ENCODE assay signal across 18 cellular contexts in the genomic region with DNA sequence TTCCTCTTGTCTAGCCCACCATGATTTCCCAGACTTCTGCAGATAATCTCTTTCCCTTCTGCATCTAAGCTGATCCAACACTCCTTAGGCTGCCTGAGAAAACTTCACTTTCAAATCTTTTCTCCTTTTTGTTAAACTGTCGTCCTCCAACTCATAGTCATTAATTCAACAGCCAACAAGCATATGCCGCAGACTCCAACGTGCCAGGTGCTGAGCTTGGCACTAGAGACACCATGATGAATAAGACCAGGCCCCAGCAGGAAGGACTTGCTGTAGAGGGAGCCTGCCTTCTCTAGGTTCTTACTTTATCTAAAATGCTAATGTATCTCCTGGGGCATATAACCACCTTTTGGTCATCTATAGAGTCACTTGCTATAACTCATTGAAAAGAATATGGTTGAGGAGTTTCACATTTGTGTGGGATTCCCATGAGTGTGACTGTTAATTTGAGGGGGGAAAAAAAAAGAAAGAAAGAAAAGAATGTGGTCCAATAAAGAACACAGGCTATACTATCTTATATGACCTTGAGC. TPM values are rescaled to one million over a fixed set of nuclear protein-coding genes. Genes with fewer than 3 reads are reported as not detected.
DNase-seq lines count a peak whose midpoint lies in the region; ATAC-seq and TF ChIP-seq lines count a peak whose summit lies in the region.
"Had no signal": no experiment of that assay in that cellular context is flagged by ENCODE, and none has a peak within 500 bp of the region (broad histone marks: within the 10 kb centered on the region; RNA-seq: fewer than 3 reads in every experiment).

No MANE protein-coding gene starts in this region.

- H3K27ac ChIP-seq in HL-60 (replicated peaks): peak overlapping the region; percentile 64
- peak overlapping the region in 7 of 8 donors; percentile 50 to 92 (median 87) for H3K27ac ChIP-seq in spleen
- H3K27ac ChIP-seq: body of pancreas had no signal

- intact Hi-C loops in activated CD4-positive, alpha-beta T cell treated with anti-CD3 and anti-CD28 coated beads for 36 hours (cut with DNase I, micrococcal nuclease): loop anchor here (2.0 kb wide), 4 partner anchors 37 to 61 kb away; no protein-coding TSS in a partner anchor
- intact Hi-C loops in spleen (cut with DNase I; ENCODE audit: low total_unique reads): no loop called here

- H3K27ac Mint-ChIP-seq in activated CD4-positive, alpha-beta T cell treated with anti-CD3 and anti-CD28 coated beads for 36 hours: peak overlapping the region; percentile 83
- H3K27ac Mint-ChIP-seq in activated naive CD8-positive, alpha-beta T cell treated with anti-CD3 and anti-CD28 coated beads, Interleukin-2, amount 50 U/mL, for 24 hours: peak overlapping the region; percentile 92

- TF ChIP-seq CTCF in HL-60 (IDR thresholded peaks at IDR 0.05; ENCODE audit: insufficient read depth, low read length) (no peak), spleen (IDR thresholded peaks at IDR 0.05 in 8 of 11, conservative IDR thresholded peaks at IDR 0.05 in 3 of 11) (no peak)

- H3K27me3 Mint-ChIP-seq in activated CD4-positive, alpha-beta T cell treated with anti-CD3 and anti-CD28 coated beads for 36 hours: no peaks in the 10 kb centered on the region
- no peaks in the 10 kb centered on the region for H3K27me3 Mint-ChIP-seq in activated naive CD8-positive, alpha-beta T cell treated with anti-CD3 and anti-CD28 coated beads, Interleukin-2, amount 50 U/mL, for 24 hours

- H3K4me1 Mint-ChIP-seq in activated CD4-positive, alpha-beta T cell treated with anti-CD3 and anti-CD28 coated beads for 36 hours: peaks cover 82% of the 10 kb centered on the region
- H3K4me1 Mint-ChIP-seq in activated naive CD8-positive, alpha-beta T cell treated with anti-CD3 and anti-CD28 coated beads, Interleukin-2, amount 50 U/mL, for 24 hours: peaks cover 86% of the 10 kb centered on the region

- CTCF ChIA-PET in activated CD4-positive, alpha-beta T cell treated with anti-CD3 and anti-CD28 coated beads for 36 hours (lab: Charles Lee): interaction anchor here (0.9 to 1.3 kb wide), 3 partner anchors 31 to 46 kb away, joined by 3 to 5 read pairs (median 3); no protein-coding TSS in a partner anchor

- 81 to 91% (median 83%) methylated on average over 3 of the region's 3 CpGs for WGBS in spleen, 5 donors

- H3K9me3 Mint-ChIP-seq in activated CD4-positive, alpha-beta T cell treated with anti-CD3 and anti-CD28 coated beads for 36 hours (ENCODE audit: low read depth): peaks cover 2% of the 10 kb centered on the region
- no peaks in the 10 kb centered on the region for H3K9me3 Mint-ChIP-seq in activated naive CD8-positive, alpha-beta T cell treated with anti-CD3 and anti-CD28 coated beads, Interleukin-2, amount 50 U/mL, for 24 hours

- peaks cover 60 to 87% (median 81%) of the 10 kb centered on the region in 6 donors for H3K4me1 ChIP-seq in spleen
- H3K4me1 ChIP-seq: body of pancreas, HAP-1 had no signal

- H3K4me3 ChIP-seq in HL-60 (replicated peaks; ENCODE audit: insufficient read depth, low read length) (no peak overlapping the region), spleen (no peak overlapping the region)
- H3K4me3 ChIP-seq: body of pancreas, HAP-1, heart right ventricle, Peyer's patch had no signal

- no peaks in the 10 kb centered on the region for H3K36me3 ChIP-seq in spleen
- H3K36me3 ChIP-seq: HAP-1, heart right ventricle, Peyer's patch had no signal

- POLR2A ChIA-PET in activated CD4-positive, alpha-beta T cell treated with anti-CD3 and anti-CD28 coated beads for 36 hours (lab: Charles Lee): interaction anchor here (1.0 kb wide), 1 partner anchor 49 kb away, joined by 4 read pairs; no protein-coding TSS in a partner anchor

- no peaks in the 10 kb centered on the region for H3K9me3 ChIP-seq in spleen
- H3K9me3 ChIP-seq: body of pancreas, HAP-1, heart right ventricle, Peyer's patch had no signal

- H3K27me3 ChIP-seq in HL-60 (ENCODE audit: insufficient read depth, poor library complexity, severe bottlenecking) (no peaks in the 10 kb centered on the region), spleen (replicated peaks in 1 of 7) (no peaks in the 10 kb centered on the region)
- H3K27me3 ChIP-seq: body of pancreas, heart right ventricle, Peyer's patch had no signal

- no peak for DNase-seq in activated CD4-positive, alpha-beta T cell treated with anti-CD3 and anti-CD28 coated beads for 36 hours
- no peak for DNase-seq in activated CD4-positive, alpha-beta T cell treated with anti-CD3 and anti-CD28 coated beads for 1 hour
- no peak for DNase-seq in HL-60 (ENCODE audit: low read depth in 1 of 2, low spot score in 1 of 2)
- DNase-seq in activated naive CD8-positive, alpha-beta T cell treated with anti-CD3 and anti-CD28 coated beads, Interleukin-2, amount 50 U/mL, for 24 hours: no peak
- DNase-seq in spleen: no peak
- no peak for DNase-seq in activated gamma-delta T cell treated with Interleukin-2 at 50 U/mL for 16 hours
- no peak for DNase-seq in stimulated activated CD4-positive, alpha-beta T cell treated with anti-CD3 and anti-CD28 coated beads, Interleukin-4, amount 100 ng/mL, for 4 hours
- DNase-seq: body of pancreas; heart right ventricle; MV-4-11; NCI-H2029; NCI-H510A treated with DMSO at 0.1 percent for 48 hours; occipital lobe; Peyer's patch; stimulated activated CD4-positive, alpha-beta T cell treated with anti-CD3 and anti-CD28 coated beads, Interleukin-4, amount 100 ng/mL, for 1 hour; trophoblast cell had no signal

- H3K4me3 Mint-ChIP-seq in activated CD4-positive, alpha-beta T cell treated with anti-CD3 and anti-CD28 coated beads for 36 hours: peak overlapping the region; percentile 5
- peak overlapping the region; percentile 15 for H3K4me3 Mint-ChIP-seq in activated naive CD8-positive, alpha-beta T cell treated with anti-CD3 and anti-CD28 coated beads, Interleukin-2, amount 50 U/mL, for 24 hours

- TF ChIP-seq POLR2A in spleen (IDR thresholded peaks at IDR 0.05): no peak

- ATAC-seq in activated CD4-positive, alpha-beta T cell treated with anti-CD3 and anti-CD28 coated beads for 36 hours: peak; percentile 11
- peak; percentile 55 for ATAC-seq in activated naive CD8-positive, alpha-beta T cell treated with anti-CD3 and anti-CD28 coated beads, Interleukin-2, amount 50 U/mL, for 24 hours
- ATAC-seq in HG03175 (IDR thresholded peaks at IDR 0.05; ENCODE audit: unreplicated experiment): no peak
- ATAC-seq: body of pancreas, heart right ventricle had no signal

- peaks cover 29% of the 10 kb centered on the region for H3K36me3 Mint-ChIP-seq in activated CD4-positive, alpha-beta T cell treated with anti-CD3 and anti-CD28 coated beads for 36 hours (ENCODE audit: low read depth)
- peaks cover 18% of the 10 kb centered on the region for H3K36me3 Mint-ChIP-seq in activated naive CD8-positive, alpha-beta T cell treated with anti-CD3 and anti-CD28 coated beads, Interleukin-2, amount 50 U/mL, for 24 hours (ENCODE audit: low read depth)

RNA-seq across cellular contexts. Expression of a gene that starts 51.0 kb away (rescaled TPM):
- total RNA-seq in activated CD4-positive, alpha-beta T cell treated with anti-CD3 and anti-CD28 coated beads for 36 hours: 100 to 1,000 TPM; 122 to 181 TPM
- total RNA-seq in spleen: 100 to 1,000 TPM; 108 to 183 (median 145) TPM
- polyA plus RNA-seq in spleen: 10 to 100 TPM; 16.0 to 18.5 (median 16.3) TPM
